In the genomic region with DNA sequence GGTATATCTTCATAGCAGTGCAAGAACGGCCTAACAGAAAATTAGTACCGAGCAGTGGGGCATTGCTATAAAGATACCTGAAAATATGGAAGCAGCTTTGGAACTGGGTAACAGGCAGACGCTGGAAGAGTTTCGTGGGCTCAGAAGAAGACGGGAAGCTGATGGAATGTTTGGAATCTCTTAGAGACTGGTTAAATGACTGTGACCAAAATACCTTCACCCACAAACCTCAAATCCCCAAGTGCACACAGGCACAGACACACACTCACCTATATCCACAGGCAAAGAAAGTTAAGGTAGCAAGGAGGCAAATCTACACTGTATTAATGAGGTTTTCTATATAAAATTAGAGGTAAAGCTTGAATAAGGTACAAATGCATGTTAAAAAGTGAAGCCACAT, we compare ENCODE assay signal across 1 cellular context.
TF ChIP-seq lines count a peak whose summit lies in the region.

No MANE protein-coding gene starts in this region.

TF ChIP-seq in WTC11, 78 proteins besides CTCF, POLR2A, EP300 and RAD21 (continued from another document):
- TF ChIP-seq, protein P1, sequence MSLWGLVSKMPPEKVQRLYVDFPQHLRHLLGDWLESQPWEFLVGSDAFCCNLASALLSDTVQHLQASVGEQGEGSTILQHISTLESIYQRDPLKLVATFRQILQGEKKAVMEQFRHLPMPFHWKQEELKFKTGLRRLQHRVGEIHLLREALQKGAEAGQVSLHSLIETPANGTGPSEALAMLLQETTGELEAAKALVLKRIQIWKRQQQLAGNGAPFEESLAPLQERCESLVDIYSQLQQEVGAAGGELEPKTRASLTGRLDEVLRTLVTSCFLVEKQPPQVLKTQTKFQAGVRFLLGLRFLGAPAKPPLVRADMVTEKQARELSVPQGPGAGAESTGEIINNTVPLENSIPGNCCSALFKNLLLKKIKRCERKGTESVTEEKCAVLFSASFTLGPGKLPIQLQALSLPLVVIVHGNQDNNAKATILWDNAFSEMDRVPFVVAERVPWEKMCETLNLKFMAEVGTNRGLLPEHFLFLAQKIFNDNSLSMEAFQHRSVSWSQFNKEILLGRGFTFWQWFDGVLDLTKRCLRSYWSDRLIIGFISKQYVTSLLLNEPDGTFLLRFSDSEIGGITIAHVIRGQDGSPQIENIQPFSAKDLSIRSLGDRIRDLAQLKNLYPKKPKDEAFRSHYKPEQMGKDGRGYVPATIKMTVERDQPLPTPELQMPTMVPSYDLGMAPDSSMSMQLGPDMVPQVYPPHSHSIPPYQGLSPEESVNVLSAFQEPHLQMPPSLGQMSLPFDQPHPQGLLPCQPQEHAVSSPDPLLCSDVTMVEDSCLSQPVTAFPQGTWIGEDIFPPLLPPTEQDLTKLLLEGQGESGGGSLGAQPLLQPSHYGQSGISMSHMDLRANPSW (CRISPR knock-in tag; conservative IDR thresholded peaks at IDR 0.05; ENCODE audit: low read depth) = no peak
- TF ChIP-seq, protein P2, sequence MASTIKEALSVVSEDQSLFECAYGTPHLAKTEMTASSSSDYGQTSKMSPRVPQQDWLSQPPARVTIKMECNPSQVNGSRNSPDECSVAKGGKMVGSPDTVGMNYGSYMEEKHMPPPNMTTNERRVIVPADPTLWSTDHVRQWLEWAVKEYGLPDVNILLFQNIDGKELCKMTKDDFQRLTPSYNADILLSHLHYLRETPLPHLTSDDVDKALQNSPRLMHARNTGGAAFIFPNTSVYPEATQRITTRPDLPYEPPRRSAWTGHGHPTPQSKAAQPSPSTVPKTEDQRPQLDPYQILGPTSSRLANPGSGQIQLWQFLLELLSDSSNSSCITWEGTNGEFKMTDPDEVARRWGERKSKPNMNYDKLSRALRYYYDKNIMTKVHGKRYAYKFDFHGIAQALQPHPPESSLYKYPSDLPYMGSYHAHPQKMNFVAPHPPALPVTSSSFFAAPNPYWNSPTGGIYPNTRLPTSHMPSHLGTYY (CRISPR knock-in tag; IDR thresholded peaks at IDR 0.05) = no peak
- TF ChIP-seq ESRRA (CRISPR knock-in tag; IDR thresholded peaks at IDR 0.05; ENCODE audit: borderline replicate concordance) = no peak
